Comparison of ENCODE assay signal across 11 cellular contexts in the genomic region with DNA sequence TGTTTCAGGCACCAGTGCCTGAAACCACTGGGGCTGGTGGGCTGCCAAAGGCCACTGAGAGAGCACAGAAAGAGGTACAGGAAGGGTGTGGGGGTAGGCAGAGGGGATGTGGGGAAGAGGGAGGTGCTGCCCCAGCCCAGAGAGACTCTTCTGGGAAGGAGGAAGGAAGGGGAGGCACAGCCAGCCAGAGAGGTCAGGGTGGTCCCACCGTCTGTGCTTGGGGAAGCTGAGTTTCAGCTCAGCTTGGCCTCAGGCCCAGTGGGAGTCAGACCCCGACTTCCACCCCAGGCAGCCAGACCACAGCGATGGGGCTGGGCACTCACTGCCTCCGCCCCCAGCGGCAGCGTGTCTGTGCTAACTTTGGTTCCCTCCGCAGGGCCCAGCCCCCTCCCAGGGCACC. TPM values are rescaled to one million over a fixed set of nuclear protein-coding genes. Genes with fewer than 3 reads are reported as not detected.
DNase-seq lines count a peak whose midpoint lies in the region; ATAC-seq and TF ChIP-seq lines count a peak whose summit lies in the region.
"Had no signal": no experiment of that assay in that cellular context is flagged by ENCODE, and none has a peak within 500 bp of the region (broad histone marks: within the 10 kb centered on the region; RNA-seq: fewer than 3 reads in every experiment).

No MANE protein-coding gene starts in this region.

- H3K9me3 Mint-ChIP-seq in T-helper 2 cell treated with Interferon-gamma antibody and Interleukin-4, amounts not matched to agents 5 μg/mL and 100 μg/mL, for 36 hours = no peaks in the 10 kb centered on the region
- H3K9me3 Mint-ChIP-seq in stimulated activated memory B cell treated with anti-CD40 and anti-IgM and Interleukin-4, amounts not matched to agents 10 μg/mL and 1 μg/mL and 100 μg/mL, for 72 hours = no peaks in the 10 kb centered on the region

- TF ChIP-seq POLR2A in heart left ventricle (IDR thresholded peaks at IDR 0.05) (no peak), prostate gland (IDR thresholded peaks at IDR 0.05) (no peak)

- H3K4me3 Mint-ChIP-seq in T-helper 2 cell treated with Interferon-gamma antibody and Interleukin-4, amounts not matched to agents 5 μg/mL and 100 μg/mL, for 36 hours = peak overlapping the region; percentile 73
- H3K4me3 Mint-ChIP-seq in stimulated activated memory B cell treated with anti-CD40 and anti-IgM and Interleukin-4, amounts not matched to agents 10 μg/mL and 1 μg/mL and 100 μg/mL, for 72 hours = peak overlapping the region; percentile 72

- H3K27me3 ChIP-seq in heart left ventricle (no peaks in the 10 kb centered on the region), prostate gland (replicated peaks; ENCODE audit: insufficient read depth) (no peaks in the 10 kb centered on the region)
- H3K27me3 ChIP-seq: dorsolateral prefrontal cortex, pancreas had no signal

- peak; percentile 23 for ATAC-seq in GM21528 (IDR thresholded peaks at IDR 0.05; ENCODE audit: low FRiP score, unreplicated experiment)
- ATAC-seq in heart left ventricle = peak in 3 of 4 donors; percentile 16 to 56 (median 30)
- ATAC-seq in stimulated activated memory B cell treated with anti-CD40 and anti-IgM and Interleukin-4, amounts not matched to agents 10 μg/mL and 1 μg/mL and 100 μg/mL, for 72 hours = peak; percentile 64
- ATAC-seq in HG02852 (IDR thresholded peaks at IDR 0.05; ENCODE audit: unreplicated experiment) = no peak

- H3K36me3 ChIP-seq in heart left ventricle (no peaks in the 10 kb centered on the region), prostate gland (no peaks in the 10 kb centered on the region)
- H3K36me3 ChIP-seq: pancreas had no signal

- peaks cover 21% of the 10 kb centered on the region for H3K4me1 Mint-ChIP-seq in T-helper 2 cell treated with Interferon-gamma antibody and Interleukin-4, amounts not matched to agents 5 μg/mL and 100 μg/mL, for 36 hours (ENCODE audit: low read depth)
- H3K4me1 Mint-ChIP-seq in stimulated activated memory B cell treated with anti-CD40 and anti-IgM and Interleukin-4, amounts not matched to agents 10 μg/mL and 1 μg/mL and 100 μg/mL, for 72 hours = peaks cover 26% of the 10 kb centered on the region

- peaks cover 3 to 66% (median 37%) of the 10 kb centered on the region in 12 donors for H3K4me1 ChIP-seq in heart left ventricle
- H3K4me1 ChIP-seq in prostate gland (replicated peaks) = no peaks in the 10 kb centered on the region

- H3K27me3 Mint-ChIP-seq in T-helper 2 cell treated with Interferon-gamma antibody and Interleukin-4, amounts not matched to agents 5 μg/mL and 100 μg/mL, for 36 hours (ENCODE audit: low read depth) = no peaks in the 10 kb centered on the region
- no peaks in the 10 kb centered on the region for H3K27me3 Mint-ChIP-seq in stimulated activated memory B cell treated with anti-CD40 and anti-IgM and Interleukin-4, amounts not matched to agents 10 μg/mL and 1 μg/mL and 100 μg/mL, for 72 hours

- intact Hi-C loops in heart left ventricle (cut with DNase I) = no loop called here
- intact Hi-C loops in prostate gland (cut with DNase I) = no loop called here

- peak overlapping the region; percentile 89 for H3K27ac Mint-ChIP-seq in T-helper 2 cell treated with Interferon-gamma antibody and Interleukin-4, amounts not matched to agents 5 μg/mL and 100 μg/mL, for 36 hours
- H3K27ac Mint-ChIP-seq in stimulated activated memory B cell treated with anti-CD40 and anti-IgM and Interleukin-4, amounts not matched to agents 10 μg/mL and 1 μg/mL and 100 μg/mL, for 72 hours = peak overlapping the region; percentile 97

- TF ChIP-seq CTCF in heart left ventricle (IDR thresholded peaks at IDR 0.05) = no peak
- TF ChIP-seq CTCF in prostate gland (IDR thresholded peaks at IDR 0.05) = no peak

- DNase-seq in T-helper 2 cell treated with Interferon-gamma antibody and Interleukin-4, amounts not matched to agents 5 μg/mL and 100 μg/mL, for 36 hours (ENCODE audit: low spot score) = no peak
- peak in 1 of 5 donors; percentile 61 for DNase-seq in heart left ventricle
- DNase-seq in islet precursor cell = no peak
- no peak for DNase-seq in prostate gland (ENCODE audit: low spot score)
- DNase-seq in effector CD8-positive, alpha-beta T cell (lab: John Stamatoyannopoulos, UW) = no peak
- DNase-seq: SIG-M5 had no signal

- H3K9me3 ChIP-seq in heart left ventricle = no peaks in the 10 kb centered on the region
- no peaks in the 10 kb centered on the region for H3K9me3 ChIP-seq in prostate gland
- H3K9me3 ChIP-seq: pancreas had no signal

- no peak overlapping the region for H3K4me3 ChIP-seq in heart left ventricle
- H3K4me3 ChIP-seq in prostate gland = no peak overlapping the region
- H3K4me3 ChIP-seq: dorsolateral prefrontal cortex, pancreas had no signal

- H3K27ac ChIP-seq in heart left ventricle = peak overlapping the region in 6 of 12 donors; percentile 11 to 92 (median 55)
- H3K27ac ChIP-seq in prostate gland = no peak overlapping the region

- 52 to 70% (median 66%) methylated on average over 5 to 7 of the region's 7 CpGs for WGBS in heart left ventricle, 4 donors
- WGBS in prostate gland = 69% methylated on average over 7 of the region's 7 CpGs

- no peaks in the 10 kb centered on the region for H3K36me3 Mint-ChIP-seq in T-helper 2 cell treated with Interferon-gamma antibody and Interleukin-4, amounts not matched to agents 5 μg/mL and 100 μg/mL, for 36 hours (ENCODE audit: low read depth)
- H3K36me3 Mint-ChIP-seq in stimulated activated memory B cell treated with anti-CD40 and anti-IgM and Interleukin-4, amounts not matched to agents 10 μg/mL and 1 μg/mL and 100 μg/mL, for 72 hours = no peaks in the 10 kb centered on the region

RNA-seq across cellular contexts. Expression of a gene that starts 8.7 kb away (rescaled TPM):
- total RNA-seq in heart left ventricle (10 to 100 TPM; 33.3 to 56.2 (median 38.6) TPM), prostate gland (100 to 1,000 TPM in 1 of 2 donors, 10 to 100 TPM in 1; 43.4 to 135 TPM)
- 10 to 100 TPM; 21.3 to 41.8 TPM for polyA plus RNA-seq in heart left ventricle

RNA-seq across cellular contexts. Expression of a gene that starts 36.9 kb away (rescaled TPM):
- total RNA-seq in heart left ventricle (100 to 1,000 TPM in 3 of 9 donors, 10 to 100 TPM in 6; 64.2 to 139 (median 85.7) TPM), prostate gland (100 to 1,000 TPM in 1 of 2 donors, 10 to 100 TPM in 1; 73.1 to 104 TPM)
- polyA plus RNA-seq in heart left ventricle = 100 to 1,000 TPM; 109 to 150 TPM

RNA-seq across cellular contexts. Expression of a gene that starts 54.1 kb away (rescaled TPM):
- total RNA-seq in heart left ventricle = not detected
- polyA plus RNA-seq in heart left ventricle = not detected
- 1 to 10 TPM in 1 of 2 donors, not detected in 1; 2.8 TPM for total RNA-seq in prostate gland
- total RNA-seq: pancreas had no signal
- polyA plus RNA-seq: pancreas had no signal
